7 cellular contexts compared by ENCODE assay signal in genomic region chr10:6136215-6137201, GRCh38. TPM values are rescaled to one million over a fixed set of nuclear protein-coding genes. Genes with fewer than 3 reads are reported as not detected.
DNase-seq lines count a peak whose midpoint lies in the region; ATAC-seq lines count a peak whose summit lies in the region.

No MANE protein-coding gene starts in this region.

- no peaks in the 10 kb centered on the region for H3K27me3 ChIP-seq in naive thymus-derived CD4-positive, alpha-beta T cell (ENCODE audit: control insufficient read depth in 2 of 2, insufficient read depth in 2 of 2, low read length in 2 of 2)

- CTCF ChIA-PET in naive thymus-derived CD4-positive, alpha-beta T cell (lab: Charles Lee) = interaction anchor here (0.8 to 2.8 kb wide), 5 partner anchors 10 to 270 kb away, joined by 3 to 10 read pairs (median 3); no protein-coding TSS in a partner anchor

- no peak overlapping the region for H3K27ac ChIP-seq in naive thymus-derived CD4-positive, alpha-beta T cell (ENCODE audit: low read depth, low read length)

- ATAC-seq in GM18873 (IDR thresholded peaks at IDR 0.05; ENCODE audit: low FRiP score, unreplicated experiment) (peak; percentile 33), HG03066 (IDR thresholded peaks at IDR 0.05; ENCODE audit: low read depth, unreplicated experiment) (peak; percentile 40), left ventricle myocardium superior (no peak)
- peak; percentile 12 for ATAC-seq in naive thymus-derived CD4-positive, alpha-beta T cell

- peak overlapping the region in 1 of 10 donors; percentile 57 for H3K4me3 Mint-ChIP-seq in naive thymus-derived CD4-positive, alpha-beta T cell

- peak overlapping the region in 3 of 9 donors; percentile 11 to 63 (median 16) for H3K27ac Mint-ChIP-seq in naive thymus-derived CD4-positive, alpha-beta T cell

- POLR2A ChIA-PET in naive thymus-derived CD4-positive, alpha-beta T cell (lab: Charles Lee) = interaction anchor here (1.1 to 1.7 kb wide), 5 partner anchors 8 to 66 kb away, joined by 3 to 6 read pairs (median 3); partner anchors contain the start of gene PFKFB3

- H3K36me3 ChIP-seq in naive thymus-derived CD4-positive, alpha-beta T cell (ENCODE audit: control insufficient read depth in 2 of 3, insufficient read depth in 3 of 3, low read length in 3 of 3) = no peaks in the 10 kb centered on the region

- H3K4me1 Mint-ChIP-seq in naive thymus-derived CD4-positive, alpha-beta T cell = peaks cover 21 to 61% (median 24%) of the 10 kb centered on the region in 7 donors

- H3K36me3 Mint-ChIP-seq in naive thymus-derived CD4-positive, alpha-beta T cell = no peaks in the 10 kb centered on the region

- peaks cover 0 to 17% (median 0%) of the 10 kb centered on the region in 5 donors for H3K27me3 Mint-ChIP-seq in naive thymus-derived CD4-positive, alpha-beta T cell

- intact Hi-C loops in naive thymus-derived CD4-positive, alpha-beta T cell (cut with micrococcal nuclease) = no loop called here
- intact Hi-C loops in left ventricle myocardium superior (cut with micrococcal nuclease) = no loop called here

- H3K4me1 ChIP-seq in naive thymus-derived CD4-positive, alpha-beta T cell (ENCODE audit: control insufficient read depth in 2 of 2, insufficient read depth in 2 of 2, low read length in 2 of 2) = peaks cover 9 to 17% of the 10 kb centered on the region in 2 donors

- no peaks in the 10 kb centered on the region for H3K9me3 Mint-ChIP-seq in naive thymus-derived CD4-positive, alpha-beta T cell

- peak; percentile 84 for DNase-seq in activated CD8-positive, alpha-beta memory T cell treated with anti-CD3 and anti-CD28 coated beads, Interleukin-2, amount 50 U/mL, for 48 hours
- DNase-seq in naive thymus-derived CD4-positive, alpha-beta T cell = peak in 1 of 9 donors; percentile 68
- DNase-seq in SIG-M5 treated with dmso at 0.1 percent for 504 hours (lab: John Stamatoyannopoulos, UW; ENCODE audit: unreplicated experiment) = no peak
- no peak for DNase-seq in left ventricle myocardium superior
- no peak for DNase-seq in central memory CD4-positive, alpha-beta T cell

- H3K9me3 ChIP-seq in naive thymus-derived CD4-positive, alpha-beta T cell (ENCODE audit: control insufficient read depth in 2 of 3, low read length in 3 of 3) = no peaks in the 10 kb centered on the region

- no peak overlapping the region for H3K4me3 ChIP-seq in naive thymus-derived CD4-positive, alpha-beta T cell (ENCODE audit: low read length)

RNA-seq across cellular contexts. Expression of gene RBM17, which starts 47.7 kb away (rescaled TPM):
- 100 to 1,000 TPM; 120 to 158 (median 127) TPM for total RNA-seq in naive thymus-derived CD4-positive, alpha-beta T cell
- 10 to 100 TPM; 66.6 to 83.0 TPM for polyA plus RNA-seq in naive thymus-derived CD4-positive, alpha-beta T cell
- total RNA-seq in left ventricle myocardium superior = 72.1 TPM
